ENCODE assay signal across 1 cellular context in the genomic region with DNA sequence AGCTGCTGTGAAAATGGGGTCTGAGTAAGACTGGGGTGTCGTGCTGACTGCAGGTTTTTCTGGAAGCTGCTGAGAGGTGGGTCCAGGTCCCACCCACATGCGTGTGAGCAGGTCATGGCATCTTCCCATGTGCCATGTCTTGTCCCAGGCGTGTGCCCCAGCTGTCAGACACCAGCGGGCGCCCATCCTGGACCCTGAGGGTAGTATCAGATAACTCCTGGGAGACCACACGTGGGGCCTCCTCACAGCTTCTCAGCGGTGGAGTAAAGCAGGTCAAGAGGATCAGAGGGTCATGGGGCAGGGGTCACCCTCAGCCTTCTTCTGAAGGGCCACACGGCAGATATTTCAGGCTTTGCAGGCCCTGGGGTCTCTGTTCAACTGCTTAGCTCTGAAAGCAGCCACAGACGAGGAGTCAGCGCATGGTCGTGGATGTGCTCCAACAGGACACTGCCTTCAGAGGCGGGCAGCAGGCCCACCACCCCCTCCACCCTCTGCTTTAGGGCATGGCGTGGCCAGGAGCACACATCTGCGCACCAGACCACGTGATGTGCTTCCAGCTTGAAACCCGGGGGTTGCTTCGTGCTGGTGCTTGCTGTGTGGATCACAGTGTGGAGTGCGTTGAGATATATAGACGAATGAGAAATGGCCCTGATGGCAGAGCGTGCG.
TF ChIP-seq lines count a peak whose summit lies in the region.

No MANE protein-coding gene starts in this region.

TF ChIP-seq in HepG2, 621 proteins besides CTCF, POLR2A, EP300 and RAD21:
- TF ChIP-seq, protein P1, sequence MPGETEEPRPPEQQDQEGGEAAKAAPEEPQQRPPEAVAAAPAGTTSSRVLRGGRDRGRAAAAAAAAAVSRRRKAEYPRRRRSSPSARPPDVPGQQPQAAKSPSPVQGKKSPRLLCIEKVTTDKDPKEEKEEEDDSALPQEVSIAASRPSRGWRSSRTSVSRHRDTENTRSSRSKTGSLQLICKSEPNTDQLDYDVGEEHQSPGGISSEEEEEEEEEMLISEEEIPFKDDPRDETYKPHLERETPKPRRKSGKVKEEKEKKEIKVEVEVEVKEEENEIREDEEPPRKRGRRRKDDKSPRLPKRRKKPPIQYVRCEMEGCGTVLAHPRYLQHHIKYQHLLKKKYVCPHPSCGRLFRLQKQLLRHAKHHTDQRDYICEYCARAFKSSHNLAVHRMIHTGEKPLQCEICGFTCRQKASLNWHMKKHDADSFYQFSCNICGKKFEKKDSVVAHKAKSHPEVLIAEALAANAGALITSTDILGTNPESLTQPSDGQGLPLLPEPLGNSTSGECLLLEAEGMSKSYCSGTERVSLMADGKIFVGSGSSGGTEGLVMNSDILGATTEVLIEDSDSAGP (CRISPR knock-in tag; IDR thresholded peaks at IDR 0.05; ENCODE audit: borderline replicate concordance) = 0 out of 2 replicates have a peak, but pooled peaks have one; percentile 6
- TF ChIP-seq ZMAT3 (CRISPR knock-in tag; conservative IDR thresholded peaks at IDR 0.05) (no peak), ZNF468 (CRISPR knock-in tag; IDR thresholded peaks at IDR 0.05) (no peak), ZBTB25 (CRISPR knock-in tag; IDR thresholded peaks at IDR 0.05) (no peak)
